In the genomic region with DNA sequence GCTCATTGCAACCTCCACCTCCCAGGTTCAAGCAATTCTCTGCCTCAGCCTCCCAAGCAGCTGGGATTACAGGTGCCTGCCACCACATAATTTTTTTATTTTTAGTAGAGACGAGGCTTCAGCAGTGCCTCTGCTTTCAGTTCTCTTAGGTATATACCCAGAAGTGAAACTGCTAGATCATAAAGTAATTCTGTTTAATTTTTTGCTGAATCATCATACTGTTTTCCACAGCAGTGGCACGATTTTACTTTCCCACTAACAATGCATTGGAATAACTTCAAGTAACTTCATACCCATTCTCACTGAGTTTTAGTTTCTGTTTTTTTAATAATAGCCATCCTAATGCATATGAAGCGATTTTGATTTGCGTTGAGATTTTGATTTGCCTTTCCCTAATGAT, we compare ENCODE assay signal across 21 cellular contexts.
"Had no signal": no experiment of that assay in that cellular context is flagged by ENCODE, and none has a peak within 500 bp of the region (broad histone marks: within the 10 kb centered on the region; RNA-seq: fewer than 3 reads in every experiment).

No MANE protein-coding gene starts in this region.

- H3K4me3 Mint-ChIP-seq: effector memory CD8-positive, alpha-beta T cell; natural killer cell treated with Interleukin-12 subunit alpha and Interleukin-12 subunit beta and Interleukin-15 and Interleukin-18, amount 100 ng/mL, for 72 hours; neural progenitor cell; stimulated activated effector memory CD8-positive, alpha-beta T cell treated with anti-CD3 and anti-CD28 coated beads, Interleukin-12 subunit alpha, Interleukin-12 subunit beta, amount 100 ng/mL, for 72 hours had no signal

- H3K4me1 ChIP-seq: esophagus squamous epithelium, lower lobe of right lung, neural progenitor cell, prostate gland, right atrium auricular region, sigmoid colon, stomach, thyroid gland had no signal

- H3K9me3 ChIP-seq: esophagus squamous epithelium, prostate gland, right atrium auricular region, sigmoid colon, thyroid gland had no signal

- H3K36me3 ChIP-seq: esophagus squamous epithelium, lower lobe of right lung, neural progenitor cell, prostate gland, right atrium auricular region, sigmoid colon, stomach, thyroid gland had no signal

- DNase-seq: effector memory CD8-positive, alpha-beta T cell; erythroblast; esophagus squamous epithelium; foreskin melanocyte; glutamatergic neuron; hypothalamus; left ventricle myocardium superior; lower lobe of right lung; sigmoid colon; stimulated activated CD4-positive, alpha-beta T cell treated with anti-CD3 and anti-CD28 coated beads, Interleukin-2, amount 100 ng/mL, for 24 hours; stimulated activated CD4-positive, alpha-beta T cell treated with anti-CD3 and anti-CD28 coated beads, Interleukin-4, amount 100 ng/mL, for 24 hours; stimulated activated naive CD4-positive, alpha-beta T cell treated with Interleukin-2 at 50 U/mL for 16 hours; stomach; thyroid gland; trophoblast cell had no signal

- H3K4me3 ChIP-seq: coronary artery, esophagus squamous epithelium, lower lobe of right lung, neural progenitor cell, prostate gland, right atrium auricular region, sigmoid colon, stomach, thyroid gland had no signal

- H3K36me3 Mint-ChIP-seq: natural killer cell treated with Interleukin-12 subunit alpha and Interleukin-12 subunit beta and Interleukin-15 and Interleukin-18, amount 100 ng/mL, for 72 hours; neural progenitor cell; stimulated activated effector memory CD8-positive, alpha-beta T cell treated with anti-CD3 and anti-CD28 coated beads, Interleukin-12 subunit alpha, Interleukin-12 subunit beta, amount 100 ng/mL, for 72 hours had no signal

- H3K27me3 ChIP-seq: neural progenitor cell, right atrium auricular region, sigmoid colon, stomach, thyroid gland had no signal

- H3K4me2 ChIP-seq: neural progenitor cell had no signal

- H2AFZ ChIP-seq: neural progenitor cell had no signal

- H3K4me1 Mint-ChIP-seq: stimulated activated effector memory CD8-positive, alpha-beta T cell treated with anti-CD3 and anti-CD28 coated beads, Interleukin-12 subunit alpha, Interleukin-12 subunit beta, amount 100 ng/mL, for 72 hours had no signal

- ATAC-seq: effector memory CD8-positive, alpha-beta T cell; left ventricle myocardium superior; lower lobe of right lung; natural killer cell treated with Interleukin-12 subunit alpha and Interleukin-12 subunit beta and Interleukin-15 and Interleukin-18, amount 100 ng/mL, for 72 hours; stimulated activated effector memory CD8-positive, alpha-beta T cell treated with anti-CD3 and anti-CD28 coated beads, Interleukin-12 subunit alpha, Interleukin-12 subunit beta, amount 100 ng/mL, for 72 hours had no signal

- H3K9me3 Mint-ChIP-seq: effector memory CD8-positive, alpha-beta T cell; stimulated activated effector memory CD8-positive, alpha-beta T cell treated with anti-CD3 and anti-CD28 coated beads, Interleukin-12 subunit alpha, Interleukin-12 subunit beta, amount 100 ng/mL, for 72 hours had no signal

- H3K27ac ChIP-seq: coronary artery, esophagus squamous epithelium, lower lobe of right lung, neural progenitor cell, prostate gland, right atrium auricular region, sigmoid colon, stomach, thyroid gland had no signal

- H3K9ac ChIP-seq: neural progenitor cell had no signal

- H3K27ac Mint-ChIP-seq: effector memory CD8-positive, alpha-beta T cell; natural killer cell treated with Interleukin-12 subunit alpha and Interleukin-12 subunit beta and Interleukin-15 and Interleukin-18, amount 100 ng/mL, for 72 hours; neural progenitor cell; stimulated activated effector memory CD8-positive, alpha-beta T cell treated with anti-CD3 and anti-CD28 coated beads, Interleukin-12 subunit alpha, Interleukin-12 subunit beta, amount 100 ng/mL, for 72 hours had no signal
